ENCODE assay signal across 22 cellular contexts in the genomic region with DNA sequence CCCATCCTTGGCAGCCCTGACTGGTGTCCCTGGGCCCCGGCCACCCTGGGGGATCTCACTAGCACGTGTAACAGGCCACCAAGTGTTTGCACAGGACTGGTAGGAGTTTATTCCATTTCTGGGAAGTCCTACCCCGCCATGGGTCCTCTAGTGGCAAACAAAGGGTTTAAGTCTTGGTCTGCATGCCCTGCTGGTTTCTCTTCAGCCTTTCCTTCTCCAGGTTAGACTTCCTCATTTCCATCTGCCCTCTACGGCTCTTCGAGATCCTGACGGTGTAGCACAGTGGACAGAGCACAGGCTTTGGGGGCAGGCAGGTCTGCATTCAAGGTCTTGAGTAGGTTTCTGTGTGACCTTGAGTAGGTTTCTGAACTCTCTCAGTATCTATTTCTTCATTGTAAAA. TPM values are rescaled to one million over a fixed set of nuclear protein-coding genes. Genes with fewer than 3 reads are reported as not detected.
A peak's percentile ranks its signal among the peaks of the same experiment; 100 is the strongest.
DNase-seq lines count a peak whose midpoint lies in the region; ATAC-seq, FAIRE-seq and TF ChIP-seq lines count a peak whose summit lies in the region.
"Had no signal": no experiment of that assay in that cellular context is flagged by ENCODE, and none has a peak within 500 bp of the region (broad histone marks: within the 10 kb centered on the region; RNA-seq: fewer than 3 reads in every experiment).

No MANE protein-coding gene starts in this region.

- WGBS in H1 (ENCODE audit: extremely low coverage in 1 of 2, insufficient coverage in 1 of 2, insufficient read length in 1 of 2, insufficient replicate concordance in 2 of 2, low coverage in 1 of 2, low lambda C conversion rate in 2 of 2, missing lambda C conversion rate in 1 of 2), 2 experiments: 88% methylated on average over 6 of the region's 6 CpGs; no CpG with 5 or more reads in 1 of the 2 experiments

- no peak overlapping the region for H3K4ac ChIP-seq in H1 (replicated peaks; ENCODE audit: insufficient read length, low read depth, low read length)

- peaks cover 0 to 2% of the 10 kb centered on the region in 2 experiments for H4K20me1 ChIP-seq in H1 (replicated peaks in 1 of 2; ENCODE audit: control insufficient read depth in 1 of 2, insufficient read depth in 2 of 2, low read length in 2 of 2)

- H2BK20ac ChIP-seq in H1 (ENCODE audit: low read length): no peak overlapping the region

- no peak overlapping the region for H2AFZ ChIP-seq in H1 (ENCODE audit: low read length)

- H3K27me3 ChIP-seq in H1 (replicated peaks in 1 of 4; ENCODE audit: control insufficient read depth in 3 of 4, extremely low read depth in 1 of 4, insufficient read depth in 3 of 4, low read length in 3 of 4): no peaks in the 10 kb centered on the region
- H3K27me3 ChIP-seq: body of pancreas had no signal

- H3K4me1 ChIP-seq in H1 (replicated peaks in 1 of 4; ENCODE audit: control insufficient read depth in 3 of 4, insufficient read depth in 4 of 4, low read length in 3 of 4): peaks cover 4 to 29% (median 8%) of the 10 kb centered on the region in 4 experiments

- H3K14ac ChIP-seq in H1 (ENCODE audit: insufficient read length): no peak overlapping the region

- TF ChIP-seq RAD21 in H1 (IDR thresholded peaks at IDR 0.05 in 1 of 2, conservative IDR thresholded peaks at IDR 0.05 in 1 of 2; ENCODE audit: low read depth in 2 of 2, low read length in 2 of 2): no peak

- no peak overlapping the region for H4K5ac ChIP-seq in H1 (ENCODE audit: insufficient read length, low read depth, low read length)

- no peak overlapping the region for H3K27ac ChIP-seq in H1 (ENCODE audit: low read depth, low read length)
- H3K27ac ChIP-seq: body of pancreas had no signal

- H3K56ac ChIP-seq in H1 (replicated peaks; ENCODE audit: insufficient read length, low read depth, low read length): no peak overlapping the region

- no peak overlapping the region for H2BK12ac ChIP-seq in H1 (ENCODE audit: low read depth, low read length)

- H3K9me3 ChIP-seq in H1 (ENCODE audit: insufficient read depth in 2 of 2, low read depth in 1 of 2, low read length in 1 of 2): no peaks in the 10 kb centered on the region
- H3K9me3 ChIP-seq: body of pancreas, SK-N-SH had no signal

- H3K18ac ChIP-seq in H1 (ENCODE audit: extremely low read depth, low read length): no peak overlapping the region

- H4K8ac ChIP-seq in H1 (ENCODE audit: extremely low read depth, insufficient read depth, low read length): no peak overlapping the region

- no peak overlapping the region for H3K4me3 ChIP-seq in H1 (ENCODE audit: extremely low read depth in 1 of 4, insufficient read depth in 2 of 4, low read depth in 3 of 4, low read length in 4 of 4)
- H3K4me3 ChIP-seq: body of pancreas had no signal

- no peak overlapping the region for H4K91ac ChIP-seq in H1 (replicated peaks; ENCODE audit: insufficient read length, low read length)

- POLR2A ChIA-PET in H1 (lab: Charles Lee; ENCODE audit: partially characterized antibody): interaction anchor here (5.1 kb wide), 1 partner anchor 48 kb away, joined by 35 read pairs; a partner anchor contains a TSS

- no peaks in the 10 kb centered on the region for H3K36me3 ChIP-seq in H1 (ENCODE audit: control insufficient read depth in 2 of 4, insufficient read depth in 4 of 4, low read length in 3 of 4)

- no peak overlapping the region for H2BK120ac ChIP-seq in H1 (replicated peaks; ENCODE audit: low read depth, low read length)

- H2AK5ac ChIP-seq in H1 (ENCODE audit: low read depth, low read length): no peak overlapping the region

- no peak for ATAC-seq in HG02763 (IDR thresholded peaks at IDR 0.05; ENCODE audit: unreplicated experiment)
- ATAC-seq: activated naive CD4-positive, alpha-beta T cell treated with anti-CD3 and anti-CD28 coated beads, Interleukin-2, amount 50 U/mL, for 72 hours; body of pancreas; Panc1 had no signal

- H2BK15ac ChIP-seq in H1 (ENCODE audit: low read length): no peak overlapping the region

- no peak overlapping the region for H3K9ac ChIP-seq in H1 (replicated peaks in 1 of 4; ENCODE audit: extremely low read depth in 1 of 4, low read depth in 3 of 4, low read length in 3 of 4)
- H3K9ac ChIP-seq: SK-N-SH had no signal

- no peak overlapping the region for H3K4me2 ChIP-seq in H1 (ENCODE audit: insufficient read depth in 1 of 2, low read depth in 2 of 2, low read length in 2 of 2)
- H3K4me2 ChIP-seq: SK-N-SH had no signal

- no peak for TF ChIP-seq CTCF in H1 (IDR thresholded peaks at IDR 0.05; ENCODE audit: control extremely low read depth in 1 of 3, insufficient read depth in 1 of 3, low read depth in 1 of 3, low read length in 3 of 3)

- TF ChIP-seq EP300 in H1 (IDR thresholded peaks at IDR 0.05; ENCODE audit: borderline replicate concordance in 1 of 2, low read depth in 2 of 2, low read length in 2 of 2): no peak

- H3K23me2 ChIP-seq in H1 (ENCODE audit: low read depth, low read length): peaks cover 10% of the 10 kb centered on the region

- H3K23ac ChIP-seq in H1 (ENCODE audit: insufficient read length): no peak overlapping the region

- CTCF ChIA-PET in H1 (lab: Charles Lee; ENCODE audit: partially characterized antibody): interaction anchor here (1.0 to 2.5 kb wide), 4 partner anchors 13 to 86 kb away, joined by 3 to 6 read pairs (median 6); no protein-coding TSS in a partner anchor

- H3K79me1 ChIP-seq in H1 (ENCODE audit: low read depth, low read length): peaks cover 2% of the 10 kb centered on the region; the same call in 1 of the 2 replicates

- no peak for FAIRE-seq in GM12891 (lab: Jason Lieb, UNC)
- no peak for FAIRE-seq in H1 (lab: Jason Lieb, UNC)
- FAIRE-seq: colon, H54 had no signal

- TF ChIP-seq POLR2A in GM12891 (IDR thresholded peaks at IDR 0.05; ENCODE audit: low read depth, low read length) (no peak), H1 (IDR thresholded peaks at IDR 0.05; ENCODE audit: control extremely low read depth in 1 of 2, low read depth in 2 of 2, low read length in 2 of 2) (no peak)

- H3K79me2 ChIP-seq in H1 (ENCODE audit: control insufficient read depth in 1 of 2, insufficient read depth in 2 of 2, low read length in 2 of 2): peaks cover 0 to 9% of the 10 kb centered on the region in 2 experiments; a peak in 1 of 4 replicates

- DNase-seq in AML-193 (lab: John Stamatoyannopoulos, UW) (peak; percentile 66 to 74), GM12891 (ENCODE audit: insufficient read length, low spot score) (no peak), OCI-M1 (lab: John Stamatoyannopoulos, UW) (peak; percentile 58), H1 (ENCODE audit: low read depth in 1 of 2, low spot score in 2 of 2) (no peak), NCI-H1436 (lab: John Stamatoyannopoulos, UW) (no peak), RPMI8226 (no peak), kidney glomerular epithelial cell (lab: John Stamatoyannopoulos, UW) (no peak)
- DNase-seq: activated CD4-positive, alpha-beta T cell treated with anti-CD3 and anti-CD28 coated beads, Interleukin-2, amount 50 U/mL, for 48 hours; activated T-cell treated with anti-CD3 and anti-CD28 coated beads, Interleukin-2, amount 50 U/mL, for 24 hours; body of pancreas; DND-41; foreskin melanocyte; NCI-H1105 treated with DMSO at 0.1 percent for 48 hours; NCI-H2171; SK-N-SH; stimulated activated CD4-positive, alpha-beta T cell treated with anti-CD3 and anti-CD28 coated beads, Interleukin-2, amount 100 ng/mL, for 24 hours had no signal

- H2BK5ac ChIP-seq in H1 (ENCODE audit: low read depth, low read length): 0 out of 2 replicates have a peak overlapping the region, but pooled peaks have one; percentile 49

RNA-seq across cellular contexts. Expression of a gene that starts 2.8 kb away (rescaled TPM):
- polyA plus RNA-seq in GM12891 (2012; ENCODE audit: low read depth, missing spikeins): 8.9 TPM
- 69.7 and 70.9 TPM in 2 replicates for total RNA-seq in H1 (2021; fragmentation: NEBNext Ultra II Directional; extraction: Animal tissue kit (Norgen Biotek cat#: 25700))
- polyA plus RNA-seq in H1 (2011; rRNA removed): 192 and 261 TPM in 2 replicates
- 143 TPM for polyA plus RNA-seq in H1 (2011; cell fraction: cytosol; rRNA removed)
- 170 TPM for polyA plus RNA-seq in H1 (2011; cell fraction: nucleus; rRNA removed)
- 62.9 to 98.6 TPM (median 90.5 TPM) in 4 replicates for polyA plus RNA-seq in H1 (2012, experiment 1 of 2)
- 114 TPM for polyA plus RNA-seq in H1 (2012, experiment 2 of 2)
- polyA plus RNA-seq in H1 (2013, experiment 1 of 2): 85.2 TPM
- polyA plus RNA-seq in H1 (2013, experiment 2 of 2): 106 TPM
- 53.6 and 60.7 TPM in 2 replicates for polyA minus RNA-seq in H1 (2011; rRNA and poly(A)+ RNA removed)
- polyA minus RNA-seq in H1 (2011; cell fraction: cytosol; rRNA and poly(A)+ RNA removed): 48.1 TPM
- polyA minus RNA-seq in H1 (2011; cell fraction: nucleus; rRNA and poly(A)+ RNA removed): 36.8 TPM

RNA-seq across cellular contexts. Expression of a gene that starts 23.2 kb away (rescaled TPM):
- polyA plus RNA-seq in GM12891 (2012; ENCODE audit: low read depth, missing spikeins): 0.86 TPM
- 0.90 and 1.3 TPM in 2 replicates for total RNA-seq in H1 (2021; fragmentation: NEBNext Ultra II Directional; extraction: Animal tissue kit (Norgen Biotek cat#: 25700))
- 0.67 and 0.70 TPM in 2 replicates for polyA plus RNA-seq in H1 (2011; rRNA removed)
- polyA plus RNA-seq in H1 (2011; cell fraction: cytosol; rRNA removed): 1.0 TPM
- 1.4 TPM for polyA plus RNA-seq in H1 (2011; cell fraction: nucleus; rRNA removed)
- polyA plus RNA-seq in H1 (2012, experiment 1 of 2): 0.52 to 4.1 TPM (median 1.8 TPM) in 4 replicates
- polyA plus RNA-seq in H1 (2012, experiment 2 of 2): 0.43 TPM
- polyA plus RNA-seq in H1 (2013, experiment 1 of 2): 0.69 TPM
- 0.64 TPM for polyA plus RNA-seq in H1 (2013, experiment 2 of 2)
- 0.22 and 0.47 TPM in 2 replicates for polyA minus RNA-seq in H1 (2011; rRNA and poly(A)+ RNA removed)
- polyA minus RNA-seq in H1 (2011; cell fraction: cytosol; rRNA and poly(A)+ RNA removed): not detected
- 1.2 TPM for polyA minus RNA-seq in H1 (2011; cell fraction: nucleus; rRNA and poly(A)+ RNA removed)
- total RNA-seq: activated naive CD4-positive, alpha-beta T cell treated with anti-CD3 and anti-CD28 coated beads, Interleukin-2, amount 50 U/mL, for 72 hours; body of pancreas; osteocyte had no signal

RNA-seq across cellular contexts. Expression of a gene that starts 47.3 kb away (rescaled TPM):
- polyA plus RNA-seq in GM12891 (2012; ENCODE audit: low read depth, missing spikeins): 0.01 TPM
- 17.6 and 18.9 TPM in 2 replicates for total RNA-seq in H1 (2021; fragmentation: NEBNext Ultra II Directional; extraction: Animal tissue kit (Norgen Biotek cat#: 25700))
- polyA plus RNA-seq in H1 (2011; rRNA removed): 4.6 and 4.8 TPM in 2 replicates
- polyA plus RNA-seq in H1 (2011; cell fraction: cytosol; rRNA removed): 5.0 TPM
- 5.7 TPM for polyA plus RNA-seq in H1 (2011; cell fraction: nucleus; rRNA removed)
- polyA plus RNA-seq in H1 (2012, experiment 1 of 2): 9.5 to 11.2 TPM (median 10.4 TPM) in 4 replicates
- 10.6 TPM for polyA plus RNA-seq in H1 (2012, experiment 2 of 2)
- polyA plus RNA-seq in H1 (2013, experiment 1 of 2): 16.0 TPM
- polyA plus RNA-seq in H1 (2013, experiment 2 of 2): 18.1 TPM
- 8.4 and 9.0 TPM in 2 replicates for polyA minus RNA-seq in H1 (2011; rRNA and poly(A)+ RNA removed)
- 6.7 TPM for polyA minus RNA-seq in H1 (2011; cell fraction: cytosol; rRNA and poly(A)+ RNA removed)
- 4.6 TPM for polyA minus RNA-seq in H1 (2011; cell fraction: nucleus; rRNA and poly(A)+ RNA removed)
- total RNA-seq: body of pancreas had no signal

RNA-seq across cellular contexts. Expression of a gene that starts 57.8 kb away (rescaled TPM):
- 47.6 TPM for polyA plus RNA-seq in GM12891 (2012; ENCODE audit: low read depth, missing spikeins)
- total RNA-seq in H1 (2021; fragmentation: NEBNext Ultra II Directional; extraction: Animal tissue kit (Norgen Biotek cat#: 25700)): 310 and 314 TPM in 2 replicates
- polyA plus RNA-seq in H1 (2011; rRNA removed): 469 and 710 TPM in 2 replicates
- polyA plus RNA-seq in H1 (2011; cell fraction: cytosol; rRNA removed): 618 TPM
- polyA plus RNA-seq in H1 (2011; cell fraction: nucleus; rRNA removed): 791 TPM
- polyA plus RNA-seq in H1 (2012, experiment 1 of 2): 284 to 411 TPM (median 375 TPM) in 4 replicates
- 511 TPM for polyA plus RNA-seq in H1 (2012, experiment 2 of 2)
- polyA plus RNA-seq in H1 (2013, experiment 1 of 2): 239 TPM
- 240 TPM for polyA plus RNA-seq in H1 (2013, experiment 2 of 2)
- 212 and 312 TPM in 2 replicates for polyA minus RNA-seq in H1 (2011; rRNA and poly(A)+ RNA removed)
- polyA minus RNA-seq in H1 (2011; cell fraction: cytosol; rRNA and poly(A)+ RNA removed): 182 TPM
- polyA minus RNA-seq in H1 (2011; cell fraction: nucleus; rRNA and poly(A)+ RNA removed): 206 TPM

Comparison
In these comparisons a context has a peak if more than half of its experiments do, and no peak if none do; other contexts are left out.
1. DNase-seq: peak in AML-193 (2 of 2) and OCI-M1 (single experiment); none in GM12891 (single experiment), H1 (0 of 2), NCI-H1436 (single experiment), RPMI8226 (single experiment) and kidney glomerular epithelial cell (single experiment).